In the genomic region with DNA sequence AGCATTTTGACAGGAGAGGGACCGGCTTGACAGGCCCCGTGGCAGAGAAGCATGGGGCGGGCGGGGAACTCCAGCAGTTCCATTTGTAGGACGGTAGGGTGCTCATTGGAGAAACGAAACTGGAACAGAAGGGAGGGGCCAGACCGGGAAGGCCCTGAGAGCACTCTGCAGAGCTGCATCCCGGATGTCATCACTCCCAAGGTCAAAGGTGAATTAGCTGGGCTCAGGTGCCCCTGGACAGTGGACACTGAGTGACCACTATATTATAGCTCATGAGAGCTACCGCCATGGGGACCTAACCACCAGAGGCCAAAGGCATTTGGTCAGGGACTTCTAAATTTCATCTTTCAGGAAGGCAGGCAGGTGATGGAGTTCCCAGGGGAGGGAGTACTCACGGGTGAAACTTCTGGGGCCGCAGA, we compare ENCODE assay signal across 1 cellular context.
TF ChIP-seq lines count a peak whose summit lies in the region.

No MANE protein-coding gene starts in this region.

TF ChIP-seq in IMR-90, 13 proteins besides CTCF, POLR2A, EP300 and RAD21 (continued from another document):
- TF ChIP-seq USF2 (IDR thresholded peaks at IDR 0.05; ENCODE audit: low read depth, low read length) (no peak), NFE2L2 (IDR thresholded peaks at IDR 0.05; ENCODE audit: low read depth, low read length) (no peak), SMC3 (IDR thresholded peaks at IDR 0.05; ENCODE audit: low read depth, low read length) (no peak), CHD1 (IDR thresholded peaks at IDR 0.05; ENCODE audit: low read depth, low read length) (no peak), FOS (IDR thresholded peaks at IDR 0.05; ENCODE audit: low read depth, low read length) (no peak), MXI1 (IDR thresholded peaks at IDR 0.05; ENCODE audit: borderline replicate concordance, low read depth, low read length) (no peak)
